Comparison of ENCODE assay signal across 16 cellular contexts in genomic region chr2:53941749-53942148, GRCh38. TPM values are rescaled to one million over a fixed set of nuclear protein-coding genes. Genes with fewer than 3 reads are reported as not detected.
DNase-seq lines count a peak whose midpoint lies in the region; ATAC-seq and TF ChIP-seq lines count a peak whose summit lies in the region.
"Had no signal": no experiment of that assay in that cellular context is flagged by ENCODE, and none has a peak within 500 bp of the region (broad histone marks: within the 10 kb centered on the region; RNA-seq: fewer than 3 reads in every experiment).

No MANE protein-coding gene starts in this region.

- H3K4me3 Mint-ChIP-seq in stimulated activated memory B cell treated with anti-CD40 and anti-IgM and Interleukin-4, amounts not matched to agents 10 μg/mL and 1 μg/mL and 100 μg/mL, for 72 hours = no peak overlapping the region
- no peak overlapping the region for H3K4me3 Mint-ChIP-seq in activated CD4-positive, alpha-beta T cell treated with anti-CD3 and anti-CD28 coated beads for 36 hours
- H3K4me3 Mint-ChIP-seq: activated naive CD8-positive, alpha-beta T cell treated with anti-CD3 and anti-CD28 coated beads for 36 hours; CD8-positive, alpha-beta T cell had no signal

- peaks cover 30% of the 10 kb centered on the region for H3K36me3 Mint-ChIP-seq in stimulated activated memory B cell treated with anti-CD40 and anti-IgM and Interleukin-4, amounts not matched to agents 10 μg/mL and 1 μg/mL and 100 μg/mL, for 72 hours
- peaks cover 28% of the 10 kb centered on the region for H3K36me3 Mint-ChIP-seq in activated CD4-positive, alpha-beta T cell treated with anti-CD3 and anti-CD28 coated beads for 36 hours (ENCODE audit: low read depth)

- H3K4me1 Mint-ChIP-seq in stimulated activated memory B cell treated with anti-CD40 and anti-IgM and Interleukin-4, amounts not matched to agents 10 μg/mL and 1 μg/mL and 100 μg/mL, for 72 hours = peaks cover 32% of the 10 kb centered on the region
- peaks cover 9% of the 10 kb centered on the region for H3K4me1 Mint-ChIP-seq in activated CD4-positive, alpha-beta T cell treated with anti-CD3 and anti-CD28 coated beads for 36 hours

- peak; percentile 72 for ATAC-seq in GM18870 (IDR thresholded peaks at IDR 0.05; ENCODE audit: unreplicated experiment)
- peak; percentile 59 for ATAC-seq in GM21723 (IDR thresholded peaks at IDR 0.05; ENCODE audit: unreplicated experiment)
- ATAC-seq in HG03175 (IDR thresholded peaks at IDR 0.05; ENCODE audit: unreplicated experiment) = peak; percentile 62
- ATAC-seq in stimulated activated memory B cell treated with anti-CD40 and anti-IgM and Interleukin-4, amounts not matched to agents 10 μg/mL and 1 μg/mL and 100 μg/mL, for 72 hours = peak; percentile 72
- no peak for ATAC-seq in activated CD4-positive, alpha-beta T cell treated with anti-CD3 and anti-CD28 coated beads for 36 hours
- no peak for ATAC-seq in HG02885 (IDR thresholded peaks at IDR 0.05; ENCODE audit: poor library complexity, unreplicated experiment)
- no peak for ATAC-seq in SK-N-SH treated with all-trans-retinoic acid at 6 μM for 48 hours
- ATAC-seq: CD8-positive, alpha-beta T cell; gastroesophageal sphincter; pancreas had no signal

- peaks cover 10% of the 10 kb centered on the region; the same call in 1 of the 2 replicates for H3K36me3 ChIP-seq in MM.1S (replicated peaks; ENCODE audit: insufficient read depth, low read length)
- H3K36me3 ChIP-seq: pancreas had no signal

- H3K4me3 ChIP-seq in MM.1S (ENCODE audit: low read length) = no peak overlapping the region
- H3K4me3 ChIP-seq: cardiac muscle cell, gastroesophageal sphincter, pancreas had no signal

- no peaks in the 10 kb centered on the region for H3K9me3 Mint-ChIP-seq in stimulated activated memory B cell treated with anti-CD40 and anti-IgM and Interleukin-4, amounts not matched to agents 10 μg/mL and 1 μg/mL and 100 μg/mL, for 72 hours
- H3K9me3 Mint-ChIP-seq in activated CD4-positive, alpha-beta T cell treated with anti-CD3 and anti-CD28 coated beads for 36 hours (ENCODE audit: low read depth) = no peaks in the 10 kb centered on the region
- H3K9me3 Mint-ChIP-seq: activated naive CD8-positive, alpha-beta T cell treated with anti-CD3 and anti-CD28 coated beads for 36 hours; CD8-positive, alpha-beta T cell had no signal

- no peaks in the 10 kb centered on the region for H3K27me3 Mint-ChIP-seq in stimulated activated memory B cell treated with anti-CD40 and anti-IgM and Interleukin-4, amounts not matched to agents 10 μg/mL and 1 μg/mL and 100 μg/mL, for 72 hours
- H3K27me3 Mint-ChIP-seq in activated CD4-positive, alpha-beta T cell treated with anti-CD3 and anti-CD28 coated beads for 36 hours = no peaks in the 10 kb centered on the region
- H3K27me3 Mint-ChIP-seq: activated naive CD8-positive, alpha-beta T cell treated with anti-CD3 and anti-CD28 coated beads for 36 hours had no signal

- POLR2A ChIA-PET in activated CD4-positive, alpha-beta T cell treated with anti-CD3 and anti-CD28 coated beads for 36 hours (lab: Charles Lee) = no interaction called here

- no peaks in the 10 kb centered on the region for H3K9me2 ChIP-seq in MM.1S (replicated peaks; ENCODE audit: insufficient read depth, low read length)
- H3K9me2 ChIP-seq: SK-N-SH had no signal

- no peak for TF ChIP-seq CTCF in MM.1S (IDR thresholded peaks at IDR 0.05; ENCODE audit: low read length)

- intact Hi-C loops in activated CD4-positive, alpha-beta T cell treated with anti-CD3 and anti-CD28 coated beads for 36 hours (cut with DNase I, micrococcal nuclease) = no loop called here

- no peaks in the 10 kb centered on the region for H3K9me3 ChIP-seq in MM.1S (replicated peaks; ENCODE audit: insufficient read depth, low read length)
- H3K9me3 ChIP-seq: gastroesophageal sphincter, pancreas, SK-N-SH had no signal

- H3K27me3 ChIP-seq in MM.1S (replicated peaks; ENCODE audit: insufficient read depth, low read length) = no peaks in the 10 kb centered on the region
- H3K27me3 ChIP-seq: cardiac muscle cell, gastroesophageal sphincter, pancreas had no signal

- CTCF ChIA-PET in activated CD4-positive, alpha-beta T cell treated with anti-CD3 and anti-CD28 coated beads for 36 hours (lab: Charles Lee) = interaction anchor here (1.5 to 1.6 kb wide), 2 partner anchors 8 to 11 kb away, joined by 3 to 7 read pairs; no protein-coding TSS in a partner anchor

- no peak overlapping the region for H3K4me2 ChIP-seq in MM.1S (ENCODE audit: low read depth, low read length)
- H3K4me2 ChIP-seq: SK-N-SH had no signal

- H3K27ac Mint-ChIP-seq in stimulated activated memory B cell treated with anti-CD40 and anti-IgM and Interleukin-4, amounts not matched to agents 10 μg/mL and 1 μg/mL and 100 μg/mL, for 72 hours = peak overlapping the region; percentile 35
- no peak overlapping the region for H3K27ac Mint-ChIP-seq in activated CD4-positive, alpha-beta T cell treated with anti-CD3 and anti-CD28 coated beads for 36 hours
- H3K27ac Mint-ChIP-seq: activated naive CD8-positive, alpha-beta T cell treated with anti-CD3 and anti-CD28 coated beads for 36 hours; CD8-positive, alpha-beta T cell had no signal

- DNase-seq in activated CD4-positive, alpha-beta T cell treated with anti-CD3 and anti-CD28 coated beads for 36 hours = no peak
- DNase-seq in MM.1S = no peak
- DNase-seq: activated naive CD8-positive, alpha-beta T cell treated with anti-CD3 and anti-CD28 coated beads for 36 hours; CD8-positive, alpha-beta T cell; NCI-H2171 treated with DMSO at 0.1 percent for 48 hours; pancreas; SK-N-SH; substantia nigra had no signal

- peaks cover 21% of the 10 kb centered on the region for H3F3A ChIP-seq in MM.1S (ENCODE audit: insufficient read depth, low read length)

- no peak overlapping the region for H3K9ac ChIP-seq in MM.1S (ENCODE audit: low read length)
- H3K9ac ChIP-seq: SK-N-SH had no signal

- H3K79me2 ChIP-seq in MM.1S (ENCODE audit: low read length) = peaks cover 41% of the 10 kb centered on the region

- no peak overlapping the region for H3K27ac ChIP-seq in MM.1S (ENCODE audit: low read length)
- H3K27ac ChIP-seq: gastroesophageal sphincter, pancreas had no signal

- peaks cover 26% of the 10 kb centered on the region for H3K4me1 ChIP-seq in MM.1S (ENCODE audit: low read length)

- no peak overlapping the region for H2AFZ ChIP-seq in MM.1S (ENCODE audit: low read length)

- H4K20me1 ChIP-seq in MM.1S (ENCODE audit: insufficient read depth, low read length) = no peaks in the 10 kb centered on the region

TF ChIP-seq in SK-N-SH treated with all-trans-retinoic acid at 6 μM for 48 hours, 23 proteins besides CTCF, POLR2A, EP300 and RAD21 (continues in another document):
- TF ChIP-seq RARB (CRISPR knock-in tag; IDR thresholded peaks at IDR 0.05) = no peak
- TF ChIP-seq ARNTL (CRISPR knock-in tag; IDR thresholded peaks at IDR 0.05; ENCODE audit: borderline replicate concordance, low read depth) = no peak
- no peak for TF ChIP-seq CSRNP3 (CRISPR knock-in tag; IDR thresholded peaks at IDR 0.05)
- TF ChIP-seq PATZ1 (CRISPR knock-in tag; IDR thresholded peaks at IDR 0.05; ENCODE audit: borderline replicate concordance) = no peak
- no peak for TF ChIP-seq ZC3H10 (CRISPR knock-in tag; IDR thresholded peaks at IDR 0.05)
- TF ChIP-seq BACH2 (CRISPR knock-in tag; IDR thresholded peaks at IDR 0.05; ENCODE audit: borderline replicate concordance) = no peak

RNA-seq across cellular contexts. Expression of gene PSME4, which starts 29.0 kb away (rescaled TPM):
- total RNA-seq in activated CD4-positive, alpha-beta T cell treated with anti-CD3 and anti-CD28 coated beads for 36 hours = 10 to 100 TPM; 37.8 to 44.3 TPM

Comparison
In these comparisons a context has a peak if more than half of its experiments do, and no peak if none do; other contexts are left out.
1. ATAC-seq: peak in GM18870 (single experiment), GM21723 (single experiment), HG03175 (single experiment) and stimulated activated memory B cell treated with anti-CD40 and anti-IgM and Interleukin-4, amounts not matched to agents 10 μg/mL and 1 μg/mL and 100 μg/mL, for 72 hours (single experiment); none in activated CD4-positive, alpha-beta T cell treated with anti-CD3 and anti-CD28 coated beads for 36 hours (single experiment), HG02885 (single experiment) and SK-N-SH treated with all-trans-retinoic acid at 6 μM for 48 hours (single experiment).